ENCODE assay signal across 17 cellular contexts in the genomic region with DNA sequence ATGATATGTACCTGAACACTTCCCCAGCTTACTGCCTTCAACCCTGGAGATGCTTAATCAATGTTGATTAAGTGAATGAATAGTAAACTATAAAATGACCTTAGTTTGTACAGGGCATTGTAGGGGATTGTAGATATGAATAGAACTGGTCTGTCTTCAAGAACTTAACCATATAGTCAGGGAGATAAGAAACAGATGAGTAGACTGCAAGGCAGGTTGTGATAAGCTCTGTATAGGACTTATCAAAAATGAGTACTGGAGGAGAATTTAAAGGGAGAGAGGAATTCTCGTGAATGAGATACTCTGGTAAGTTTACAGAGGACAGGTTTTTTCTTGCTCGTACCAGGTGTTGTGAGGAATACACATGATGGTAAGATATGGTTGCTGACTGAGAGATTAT. TPM values are rescaled to one million over a fixed set of nuclear protein-coding genes. Genes with fewer than 3 reads are reported as not detected.
DNase-seq lines count a peak whose midpoint lies in the region; ATAC-seq and TF ChIP-seq lines count a peak whose summit lies in the region.
"Had no signal": no experiment of that assay in that cellular context is flagged by ENCODE, and none has a peak within 500 bp of the region (broad histone marks: within the 10 kb centered on the region; RNA-seq: fewer than 3 reads in every experiment).

No MANE protein-coding gene starts in this region.

- no TSS peak for BruUV-seq in PC-3 (replicated peaks; lab: Mats Ljungman, UMichigan)

- no peaks in the 10 kb centered on the region for H3K9me2 ChIP-seq in PC-3 (replicated peaks; ENCODE audit: low read length)

- peak overlapping the region; percentile 91 for H3K27ac ChIP-seq in cardiac muscle cell
- no peak overlapping the region for H3K27ac ChIP-seq in heart right ventricle
- H3K27ac ChIP-seq in PC-3 (ENCODE audit: low read length), result peak overlapping the region; percentile 4; the same call in 1 of the 2 replicates
- H3K27ac ChIP-seq in urinary bladder (ENCODE audit: low read depth), result peak overlapping the region; percentile 2
- no peak overlapping the region for H3K27ac ChIP-seq in right lobe of liver

- POLR2A ChIA-PET in PC-3 (lab: Charles Lee; ENCODE audit: unreplicated experiment), result no interaction called here

- peaks cover 58% of the 10 kb centered on the region for H3K79me2 ChIP-seq in PC-3 (ENCODE audit: low read length)

- H3K4me2 ChIP-seq in PC-3 (ENCODE audit: low read length), result peak overlapping the region; percentile 37; the same call in 1 of the 2 replicates

- H3K4me3 ChIP-seq in cardiac muscle cell, result no peak overlapping the region
- H3K4me3 ChIP-seq in heart right ventricle, result no peak overlapping the region
- no peak overlapping the region for H3K4me3 ChIP-seq in PC-3 (ENCODE audit: low read length)
- H3K4me3 ChIP-seq in urinary bladder (ENCODE audit: low read depth, low read length), result no peak overlapping the region
- H3K4me3 ChIP-seq in right lobe of liver, result no peak overlapping the region

- H3K4me3 Mint-ChIP-seq in dendritic cell treated with granulocyte-macrophage colony-stimulating factor and Interleukin-4, amounts not matched to agents 40 ng/mL and 50 ng/mL, for 4 days, result no peak overlapping the region
- H3K4me3 Mint-ChIP-seq: CD14-positive monocyte, H9 had no signal

- intact Hi-C loops in heart right ventricle (cut with DNase I) (no loop called here), PC-3 (cut with micrococcal nuclease) (loop anchor here (2.0 kb wide), 1 partner anchor 17 kb away; no protein-coding TSS in a partner anchor), right lobe of liver (cut with DNase I) (no loop called here)
- intact Hi-C loops in dendritic cell treated with granulocyte-macrophage colony-stimulating factor and Interleukin-4, amounts not matched to agents 40 ng/mL and 50 ng/mL, for 4 days (cut with micrococcal nuclease), result no loop called here

- H3K9me3 ChIP-seq in cardiac muscle cell (ENCODE audit: low read depth) (no peaks in the 10 kb centered on the region), heart right ventricle (no peaks in the 10 kb centered on the region), PC-3 (ENCODE audit: low read length) (no peaks in the 10 kb centered on the region), right lobe of liver (no peaks in the 10 kb centered on the region)

- no peak overlapping the region for H2AFZ ChIP-seq in PC-3 (ENCODE audit: low read length)

- H3F3A ChIP-seq in PC-3 (ENCODE audit: low read length, unreplicated experiment), result peaks cover 2% of the 10 kb centered on the region

- ATAC-seq in heart right ventricle (no peak), PC-3 (peak; percentile 26), GM21786 (IDR thresholded peaks at IDR 0.05; ENCODE audit: unreplicated experiment) (no peak), right lobe of liver (no peak)
- ATAC-seq: Panc1 had no signal

- H3K27me3 ChIP-seq in cardiac muscle cell (no peaks in the 10 kb centered on the region), heart right ventricle (no peaks in the 10 kb centered on the region), PC-3 (ENCODE audit: low read length) (no peaks in the 10 kb centered on the region), right lobe of liver (no peaks in the 10 kb centered on the region)

- no peak for TF ChIP-seq CTCF in cardiac muscle cell (IDR thresholded peaks at IDR 0.05; ENCODE audit: low read depth, low read length)
- no peak for TF ChIP-seq CTCF in heart right ventricle (IDR thresholded peaks at IDR 0.05)
- TF ChIP-seq CTCF in PC-3 (conservative IDR thresholded peaks at IDR 0.05; ENCODE audit: low read depth, low read length), result no peak
- no peak for TF ChIP-seq CTCF in right lobe of liver (IDR thresholded peaks at IDR 0.05)

- H3K4me1 Mint-ChIP-seq in dendritic cell treated with granulocyte-macrophage colony-stimulating factor and Interleukin-4, amounts not matched to agents 40 ng/mL and 50 ng/mL, for 4 days (ENCODE audit: low read depth), result peaks cover 60% of the 10 kb centered on the region
- H3K4me1 Mint-ChIP-seq: H9 had no signal

- no peak overlapping the region for H3K9ac ChIP-seq in PC-3 (ENCODE audit: low read length)

- H3K9me3 Mint-ChIP-seq in dendritic cell treated with granulocyte-macrophage colony-stimulating factor and Interleukin-4, amounts not matched to agents 40 ng/mL and 50 ng/mL, for 4 days, result no peaks in the 10 kb centered on the region
- H3K9me3 Mint-ChIP-seq: H9 had no signal

- peaks cover 93% of the 10 kb centered on the region for H3K36me3 Mint-ChIP-seq in dendritic cell treated with granulocyte-macrophage colony-stimulating factor and Interleukin-4, amounts not matched to agents 40 ng/mL and 50 ng/mL, for 4 days (ENCODE audit: low read depth)

- WGBS in heart right ventricle, 2 donors, result 76 to 93% methylated on average over 2 of the region's 2 CpGs
- WGBS in urinary bladder, result 71% methylated on average over 2 of the region's 2 CpGs
- WGBS in right lobe of liver (ENCODE audit: insufficient coverage, low coverage, low lambda C conversion rate, missing lambda C conversion rate), result 60% methylated on average over 2 of the region's 2 CpGs

- no peak for DNase-seq in cardiac muscle cell (ENCODE audit: low read depth in 1 of 2, low spot score in 1 of 2)
- DNase-seq in heart right ventricle, result no peak
- no peak for DNase-seq in PC-3
- DNase-seq in right lobe of liver, result no peak
- no peak for DNase-seq in SHP77 treated with DMSO at 0.1 percent for 48 hours (lab: John Stamatoyannopoulos, UW)
- DNase-seq: ACHN, AML-193, H9, NCI-H1417 treated with DMSO at 0.1 percent for 48 hours, NCI-H2029 treated with DMSO at 0.1 percent for 48 hours, NCI-H226, NCI-H774 had no signal

- peak overlapping the region; percentile 10 for H3K27ac Mint-ChIP-seq in dendritic cell treated with granulocyte-macrophage colony-stimulating factor and Interleukin-4, amounts not matched to agents 40 ng/mL and 50 ng/mL, for 4 days
- H3K27ac Mint-ChIP-seq: CD14-positive monocyte, H9 had no signal

- H3K36me3 ChIP-seq in cardiac muscle cell (no peaks in the 10 kb centered on the region), heart right ventricle (peaks cover 0 to 59% (median 0%) of the 10 kb centered on the region in 9 donors), PC-3 (ENCODE audit: low read depth, low read length) (peaks cover 37% of the 10 kb centered on the region; the same call in 1 of the 2 replicates), urinary bladder (ENCODE audit: insufficient read depth) (peaks cover 6% of the 10 kb centered on the region), right lobe of liver (peaks cover 0 to 19% (median 0%) of the 10 kb centered on the region in 4 donors)

- TF ChIP-seq POLR2A in right lobe of liver (IDR thresholded peaks at IDR 0.05), result no peak

- no peaks in the 10 kb centered on the region for H3K27me3 Mint-ChIP-seq in dendritic cell treated with granulocyte-macrophage colony-stimulating factor and Interleukin-4, amounts not matched to agents 40 ng/mL and 50 ng/mL, for 4 days

- CTCF ChIA-PET in PC-3 (lab: Charles Lee), result no interaction called here

- H3K4me1 ChIP-seq in cardiac muscle cell (ENCODE audit: low read depth) (peaks cover 59% of the 10 kb centered on the region), heart right ventricle (peaks cover 0 to 20% (median 6%) of the 10 kb centered on the region in 9 donors), PC-3 (ENCODE audit: insufficient read depth, low read length) (peaks cover 28% of the 10 kb centered on the region), urinary bladder (ENCODE audit: insufficient read depth) (peaks cover 1% of the 10 kb centered on the region), right lobe of liver (peaks cover 0 to 10% (median 5%) of the 10 kb centered on the region in 4 donors)

- H4K20me1 ChIP-seq in PC-3 (ENCODE audit: low read length), result peaks cover 5% of the 10 kb centered on the region; the same call in 1 of the 2 replicates

RNA-seq across cellular contexts. Expression of gene SGPL1, which starts 27.6 kb away (rescaled TPM):
- total RNA-seq in cardiac muscle cell (37.7 and 51.9 TPM in 2 replicates), heart right ventricle (10 to 100 TPM in 9 of 10 donors, 1 to 10 TPM in 1; 8.3 to 20.3 (median 13.9) TPM), PC-3 (2014; rRNA removed) (77.6 and 101 TPM in 2 replicates), urinary bladder (61.3 TPM), right lobe of liver (10 to 100 TPM; 33.2 to 50.1 (median 38.0) TPM)
- polyA plus RNA-seq in cardiac muscle cell (32.3 and 42.9 TPM in 2 replicates), heart right ventricle (1 to 10 TPM; 3.7 to 5.9 TPM), urinary bladder (14.6 TPM)

RNA-seq across cellular contexts. Expression of gene PCBD1, which starts 45.0 kb away (rescaled TPM):
- total RNA-seq in cardiac muscle cell, result 145 and 174 TPM in 2 replicates
- 222 and 264 TPM in 2 replicates for polyA plus RNA-seq in cardiac muscle cell
- total RNA-seq in heart right ventricle, result 100 to 1,000 TPM; 122 to 179 (median 144) TPM
- 100 to 1,000 TPM; 116 to 118 TPM for polyA plus RNA-seq in heart right ventricle
- 277 and 283 TPM in 2 replicates for total RNA-seq in PC-3 (2014; rRNA removed)
- total RNA-seq in urinary bladder, result 25.6 TPM
- polyA plus RNA-seq in urinary bladder, result 95.0 TPM
- total RNA-seq in right lobe of liver, result 100 to 1,000 TPM; 165 to 375 (median 230) TPM

RNA-seq across cellular contexts. Expression of gene TBATA, which starts 58.2 kb away (rescaled TPM):
- total RNA-seq in cardiac muscle cell, result not detected in 2 replicates
- polyA plus RNA-seq in cardiac muscle cell, result not detected in 2 replicates
- total RNA-seq in heart right ventricle, result not detected
- polyA plus RNA-seq in heart right ventricle, result not detected
- total RNA-seq in PC-3 (2014; rRNA removed), result not detected in 2 replicates
- total RNA-seq in urinary bladder, result not detected
- not detected for polyA plus RNA-seq in urinary bladder
- not detected for total RNA-seq in right lobe of liver
- total RNA-seq: H9 had no signal
- polyA plus RNA-seq: CD14-positive monocyte had no signal

Comparison
In these comparisons a context has a peak if more than half of its experiments do, and no peak if none do; other contexts are left out.
1. H3K27ac ChIP-seq: peak in cardiac muscle cell (single experiment), PC-3 (single experiment) and urinary bladder (single experiment); none in heart right ventricle (0 of 10) and right lobe of liver (0 of 3).